Comparison of ENCODE assay signal across 1 cellular context in the genomic region with DNA sequence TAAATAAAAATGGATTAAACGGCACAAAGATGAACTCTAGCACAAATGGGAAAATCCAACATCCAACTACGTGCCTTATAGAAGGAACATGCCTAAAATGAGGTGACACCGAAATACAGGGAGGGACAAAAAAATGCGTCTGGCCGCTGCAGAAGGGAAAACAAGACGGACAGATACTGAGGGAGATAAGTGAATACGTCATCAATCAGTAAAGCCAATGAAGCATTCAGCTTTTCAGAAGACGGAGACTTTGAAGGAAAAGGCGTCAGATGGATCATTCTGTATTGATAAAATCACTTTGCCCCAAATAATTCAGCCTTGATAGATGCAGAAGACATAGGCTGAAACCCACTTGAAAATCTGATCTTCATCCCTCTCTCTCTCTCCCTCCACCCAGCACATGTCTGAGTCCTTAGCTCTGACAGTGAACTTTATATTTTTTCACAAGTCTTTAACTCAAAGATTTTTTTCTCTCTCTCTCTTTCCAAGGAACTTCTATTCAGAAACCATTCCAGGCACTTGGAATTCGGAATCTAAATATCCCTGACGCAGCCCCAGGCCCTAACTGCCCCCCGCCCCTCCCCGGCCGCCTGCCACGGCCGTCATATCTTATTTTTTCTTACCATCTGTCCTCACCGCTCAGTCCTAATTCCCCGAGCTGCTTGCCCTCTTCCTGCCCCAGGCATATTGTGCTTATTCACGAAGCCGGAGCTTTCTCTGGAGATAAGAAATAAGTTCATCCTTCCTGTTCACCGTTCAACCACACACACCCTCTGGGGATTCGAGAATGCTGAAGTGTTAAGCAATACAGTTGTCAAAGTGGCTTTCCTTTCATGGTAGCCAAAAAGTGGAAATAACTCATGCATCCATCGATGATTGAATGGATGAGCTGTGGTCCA.
A peak's percentile ranks its signal among the peaks of the same experiment; 100 is the strongest.
TF ChIP-seq lines count a peak whose summit lies in the region.

No MANE protein-coding gene starts in this region.

TF ChIP-seq in K562, 482 proteins besides CTCF, POLR2A, EP300 and RAD21 (continued from another document and continues in another):
- TF ChIP-seq CLOCK (CRISPR knock-in tag; IDR thresholded peaks at IDR 0.05; ENCODE audit: borderline replicate concordance) (no peak), CXXC5 (CRISPR knock-in tag; IDR thresholded peaks at IDR 0.05) (peak; percentile 73), ZNF764 (CRISPR knock-in tag; IDR thresholded peaks at IDR 0.05; ENCODE audit: low read depth) (no peak), MTA2 (IDR thresholded peaks at IDR 0.05; ENCODE audit: low read depth) (peak; percentile 57; the same call in 1 of the 2 replicates), PPARD (CRISPR knock-in tag; IDR thresholded peaks at IDR 0.05) (no peak), BACH1 (tag; IDR thresholded peaks at IDR 0.05) (no peak), NCOR1 (IDR thresholded peaks at IDR 0.05) (peak; percentile 85), TSC22D4 (tag; IDR thresholded peaks at IDR 0.05) (no peak), POLR2AphosphoS5 (IDR thresholded peaks at IDR 0.05; ENCODE audit: control insufficient read depth, insufficient read depth, low read depth, low read length) (peak; percentile 75), MAFF (IDR thresholded peaks at IDR 0.05; ENCODE audit: low read length) (peak; percentile 44; the same call in 1 of the 2 replicates), KDM1A (IDR thresholded peaks at IDR 0.05) (peak; percentile 47 to 83; a peak in 3 of 4 replicates), RCOR1 (IDR thresholded peaks at IDR 0.05; ENCODE audit: borderline replicate concordance in 1 of 2, low read depth in 2 of 2, low read length in 2 of 2) (peak in 1 of 2 experiments; percentile 87; a peak in 2 of 4 replicates), HIVEP1 (CRISPR knock-in tag; IDR thresholded peaks at IDR 0.05) (no peak), ELK3 (CRISPR knock-in tag; IDR thresholded peaks at IDR 0.05) (no peak), ZC3H8 (IDR thresholded peaks at IDR 0.05) (0 out of 2 replicates have a peak, but pooled peaks have one; percentile 37), CCAR2 (IDR thresholded peaks at IDR 0.05; ENCODE audit: low read depth, low read length) (no peak), TGIF2 (CRISPR knock-in tag; IDR thresholded peaks at IDR 0.05) (no peak), SMARCE1 (IDR thresholded peaks at IDR 0.05) (peak; percentile 81; the same call in 1 of the 2 replicates), ZNF384 (IDR thresholded peaks at IDR 0.05; ENCODE audit: low read depth, low read length) (0 out of 2 replicates have a peak, but pooled peaks have one; percentile 16), HMGN3 (IDR thresholded peaks at IDR 0.05; ENCODE audit: borderline replicate concordance, extremely low read depth, insufficient read length, low read depth, low read length) (peak; percentile 65), BRF1 (IDR thresholded peaks at IDR 0.05; ENCODE audit: borderline replicate concordance, extremely low read depth, insufficient read length) (no peak), ZNF12 (CRISPR knock-in tag; IDR thresholded peaks at IDR 0.05) (no peak), HDAC1 (IDR thresholded peaks at IDR 0.05) (peak in 1 of 2 experiments; percentile 74; a peak in 2 of 4 replicates), CBFA2T2 (conservative IDR thresholded peaks at IDR 0.05) (peak; percentile 88), POLR2G (IDR thresholded peaks at IDR 0.05; ENCODE audit: low read depth, low read length) (no peak), MCM5 (IDR thresholded peaks at IDR 0.05; ENCODE audit: low read depth) (no peak), ZFP30 (CRISPR knock-in tag; IDR thresholded peaks at IDR 0.05; ENCODE audit: borderline replicate concordance) (no peak)
- TF ChIP-seq, protein P1, sequence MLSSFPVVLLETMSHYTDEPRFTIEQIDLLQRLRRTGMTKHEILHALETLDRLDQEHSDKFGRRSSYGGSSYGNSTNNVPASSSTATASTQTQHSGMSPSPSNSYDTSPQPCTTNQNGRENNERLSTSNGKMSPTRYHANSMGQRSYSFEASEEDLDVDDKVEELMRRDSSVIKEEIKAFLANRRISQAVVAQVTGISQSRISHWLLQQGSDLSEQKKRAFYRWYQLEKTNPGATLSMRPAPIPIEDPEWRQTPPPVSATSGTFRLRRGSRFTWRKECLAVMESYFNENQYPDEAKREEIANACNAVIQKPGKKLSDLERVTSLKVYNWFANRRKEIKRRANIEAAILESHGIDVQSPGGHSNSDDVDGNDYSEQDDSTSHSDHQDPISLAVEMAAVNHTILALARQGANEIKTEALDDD (IDR thresholded peaks at IDR 0.05) = no peak
- TF ChIP-seq, protein P2, sequence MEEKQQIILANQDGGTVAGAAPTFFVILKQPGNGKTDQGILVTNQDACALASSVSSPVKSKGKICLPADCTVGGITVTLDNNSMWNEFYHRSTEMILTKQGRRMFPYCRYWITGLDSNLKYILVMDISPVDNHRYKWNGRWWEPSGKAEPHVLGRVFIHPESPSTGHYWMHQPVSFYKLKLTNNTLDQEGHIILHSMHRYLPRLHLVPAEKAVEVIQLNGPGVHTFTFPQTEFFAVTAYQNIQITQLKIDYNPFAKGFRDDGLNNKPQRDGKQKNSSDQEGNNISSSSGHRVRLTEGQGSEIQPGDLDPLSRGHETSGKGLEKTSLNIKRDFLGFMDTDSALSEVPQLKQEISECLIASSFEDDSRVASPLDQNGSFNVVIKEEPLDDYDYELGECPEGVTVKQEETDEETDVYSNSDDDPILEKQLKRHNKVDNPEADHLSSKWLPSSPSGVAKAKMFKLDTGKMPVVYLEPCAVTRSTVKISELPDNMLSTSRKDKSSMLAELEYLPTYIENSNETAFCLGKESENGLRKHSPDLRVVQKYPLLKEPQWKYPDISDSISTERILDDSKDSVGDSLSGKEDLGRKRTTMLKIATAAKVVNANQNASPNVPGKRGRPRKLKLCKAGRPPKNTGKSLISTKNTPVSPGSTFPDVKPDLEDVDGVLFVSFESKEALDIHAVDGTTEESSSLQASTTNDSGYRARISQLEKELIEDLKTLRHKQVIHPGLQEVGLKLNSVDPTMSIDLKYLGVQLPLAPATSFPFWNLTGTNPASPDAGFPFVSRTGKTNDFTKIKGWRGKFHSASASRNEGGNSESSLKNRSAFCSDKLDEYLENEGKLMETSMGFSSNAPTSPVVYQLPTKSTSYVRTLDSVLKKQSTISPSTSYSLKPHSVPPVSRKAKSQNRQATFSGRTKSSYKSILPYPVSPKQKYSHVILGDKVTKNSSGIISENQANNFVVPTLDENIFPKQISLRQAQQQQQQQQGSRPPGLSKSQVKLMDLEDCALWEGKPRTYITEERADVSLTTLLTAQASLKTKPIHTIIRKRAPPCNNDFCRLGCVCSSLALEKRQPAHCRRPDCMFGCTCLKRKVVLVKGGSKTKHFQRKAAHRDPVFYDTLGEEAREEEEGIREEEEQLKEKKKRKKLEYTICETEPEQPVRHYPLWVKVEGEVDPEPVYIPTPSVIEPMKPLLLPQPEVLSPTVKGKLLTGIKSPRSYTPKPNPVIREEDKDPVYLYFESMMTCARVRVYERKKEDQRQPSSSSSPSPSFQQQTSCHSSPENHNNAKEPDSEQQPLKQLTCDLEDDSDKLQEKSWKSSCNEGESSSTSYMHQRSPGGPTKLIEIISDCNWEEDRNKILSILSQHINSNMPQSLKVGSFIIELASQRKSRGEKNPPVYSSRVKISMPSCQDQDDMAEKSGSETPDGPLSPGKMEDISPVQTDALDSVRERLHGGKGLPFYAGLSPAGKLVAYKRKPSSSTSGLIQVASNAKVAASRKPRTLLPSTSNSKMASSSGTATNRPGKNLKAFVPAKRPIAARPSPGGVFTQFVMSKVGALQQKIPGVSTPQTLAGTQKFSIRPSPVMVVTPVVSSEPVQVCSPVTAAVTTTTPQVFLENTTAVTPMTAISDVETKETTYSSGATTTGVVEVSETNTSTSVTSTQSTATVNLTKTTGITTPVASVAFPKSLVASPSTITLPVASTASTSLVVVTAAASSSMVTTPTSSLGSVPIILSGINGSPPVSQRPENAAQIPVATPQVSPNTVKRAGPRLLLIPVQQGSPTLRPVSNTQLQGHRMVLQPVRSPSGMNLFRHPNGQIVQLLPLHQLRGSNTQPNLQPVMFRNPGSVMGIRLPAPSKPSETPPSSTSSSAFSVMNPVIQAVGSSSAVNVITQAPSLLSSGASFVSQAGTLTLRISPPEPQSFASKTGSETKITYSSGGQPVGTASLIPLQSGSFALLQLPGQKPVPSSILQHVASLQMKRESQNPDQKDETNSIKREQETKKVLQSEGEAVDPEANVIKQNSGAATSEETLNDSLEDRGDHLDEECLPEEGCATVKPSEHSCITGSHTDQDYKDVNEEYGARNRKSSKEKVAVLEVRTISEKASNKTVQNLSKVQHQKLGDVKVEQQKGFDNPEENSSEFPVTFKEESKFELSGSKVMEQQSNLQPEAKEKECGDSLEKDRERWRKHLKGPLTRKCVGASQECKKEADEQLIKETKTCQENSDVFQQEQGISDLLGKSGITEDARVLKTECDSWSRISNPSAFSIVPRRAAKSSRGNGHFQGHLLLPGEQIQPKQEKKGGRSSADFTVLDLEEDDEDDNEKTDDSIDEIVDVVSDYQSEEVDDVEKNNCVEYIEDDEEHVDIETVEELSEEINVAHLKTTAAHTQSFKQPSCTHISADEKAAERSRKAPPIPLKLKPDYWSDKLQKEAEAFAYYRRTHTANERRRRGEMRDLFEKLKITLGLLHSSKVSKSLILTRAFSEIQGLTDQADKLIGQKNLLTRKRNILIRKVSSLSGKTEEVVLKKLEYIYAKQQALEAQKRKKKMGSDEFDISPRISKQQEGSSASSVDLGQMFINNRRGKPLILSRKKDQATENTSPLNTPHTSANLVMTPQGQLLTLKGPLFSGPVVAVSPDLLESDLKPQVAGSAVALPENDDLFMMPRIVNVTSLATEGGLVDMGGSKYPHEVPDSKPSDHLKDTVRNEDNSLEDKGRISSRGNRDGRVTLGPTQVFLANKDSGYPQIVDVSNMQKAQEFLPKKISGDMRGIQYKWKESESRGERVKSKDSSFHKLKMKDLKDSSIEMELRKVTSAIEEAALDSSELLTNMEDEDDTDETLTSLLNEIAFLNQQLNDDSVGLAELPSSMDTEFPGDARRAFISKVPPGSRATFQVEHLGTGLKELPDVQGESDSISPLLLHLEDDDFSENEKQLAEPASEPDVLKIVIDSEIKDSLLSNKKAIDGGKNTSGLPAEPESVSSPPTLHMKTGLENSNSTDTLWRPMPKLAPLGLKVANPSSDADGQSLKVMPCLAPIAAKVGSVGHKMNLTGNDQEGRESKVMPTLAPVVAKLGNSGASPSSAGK (IDR thresholded peaks at IDR 0.05) = peak; percentile 74
- TF ChIP-seq, protein P3, sequence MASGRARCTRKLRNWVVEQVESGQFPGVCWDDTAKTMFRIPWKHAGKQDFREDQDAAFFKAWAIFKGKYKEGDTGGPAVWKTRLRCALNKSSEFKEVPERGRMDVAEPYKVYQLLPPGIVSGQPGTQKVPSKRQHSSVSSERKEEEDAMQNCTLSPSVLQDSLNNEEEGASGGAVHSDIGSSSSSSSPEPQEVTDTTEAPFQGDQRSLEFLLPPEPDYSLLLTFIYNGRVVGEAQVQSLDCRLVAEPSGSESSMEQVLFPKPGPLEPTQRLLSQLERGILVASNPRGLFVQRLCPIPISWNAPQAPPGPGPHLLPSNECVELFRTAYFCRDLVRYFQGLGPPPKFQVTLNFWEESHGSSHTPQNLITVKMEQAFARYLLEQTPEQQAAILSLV (tag; IDR thresholded peaks at IDR 0.05) = peak; percentile 65
